Comparison of ENCODE assay signal across 8 cellular contexts in genomic region chr3:147411235-147411607, GRCh38. TPM values are rescaled to one million over a fixed set of nuclear protein-coding genes. Genes with fewer than 3 reads are reported as not detected.
DNase-seq lines count a peak whose midpoint lies in the region; ATAC-seq and TF ChIP-seq lines count a peak whose summit lies in the region.

No MANE protein-coding gene starts in this region.

- H3K9me3 ChIP-seq in AG04450 (ENCODE audit: control insufficient read depth, insufficient read depth, low read length) (peaks cover 14% of the 10 kb centered on the region; the same call in 1 of the 2 replicates), HUES6 (ENCODE audit: control insufficient read depth, insufficient read depth, low read depth, low read length) (no peaks in the 10 kb centered on the region)

- H3K27ac Mint-ChIP-seq in naive B cell, result peak overlapping the region in 3 of 6 donors; percentile 78 to 83 (median 81)

- CTCF ChIA-PET in AG04450 (lab: Charles Lee), result interaction anchor here (0.8 kb wide), 1 partner anchor 535 kb away, joined by 3 read pairs; no protein-coding TSS in a partner anchor

- peaks cover 3 to 48% (median 26%) of the 10 kb centered on the region in 7 donors for H3K9me3 Mint-ChIP-seq in naive B cell

- no peak for TF ChIP-seq CTCF in AG04450 (IDR thresholded peaks at IDR 0.05; ENCODE audit: low read depth, low read length)

- H3K4me1 ChIP-seq in HUES6 (ENCODE audit: control insufficient read depth, insufficient read depth, low read length), result peaks cover 69% of the 10 kb centered on the region

- H3K27ac ChIP-seq in AG04450 (ENCODE audit: low read depth, low read length) (no peak overlapping the region), HUES6 (ENCODE audit: low read depth, low read length) (no peak overlapping the region), caudate nucleus (ENCODE audit: low read depth, low read length) (peak overlapping the region; percentile 83)

- H3K27me3 ChIP-seq in AG04450 (ENCODE audit: control insufficient read depth, insufficient read depth, low read length) (peaks cover 93% of the 10 kb centered on the region), HUES6 (ENCODE audit: control insufficient read depth, insufficient read depth, low read length) (peaks cover 100% of the 10 kb centered on the region)

- peaks cover 55 to 79% (median 77%) of the 10 kb centered on the region in 3 donors for H3K27me3 Mint-ChIP-seq in naive B cell

- no peaks in the 10 kb centered on the region for H3K36me3 ChIP-seq in HUES6 (ENCODE audit: control insufficient read depth, insufficient read depth, low read length)

- peak overlapping the region; percentile 43 for H3K4me3 ChIP-seq in AG04450 (ENCODE audit: low read depth, low read length)
- H3K4me3 ChIP-seq in HUES6 (ENCODE audit: low read depth, low read length), result peak overlapping the region; percentile 59

- POLR2A ChIA-PET in AG04450 (lab: Yijun Ruan, JAX), result no interaction called here

- H3K4me1 Mint-ChIP-seq in naive B cell, result peaks cover 9 to 37% (median 29%) of the 10 kb centered on the region in 3 donors

- peak overlapping the region; percentile 32 to 88 (median 72) for H3K4me3 Mint-ChIP-seq in naive B cell

- ATAC-seq in naive B cell (ENCODE audit: low read depth in 2 of 2), result no peak

- peaks cover 4 to 35% of the 10 kb centered on the region in 2 donors for H3K36me3 Mint-ChIP-seq in naive B cell

- H3K9ac ChIP-seq in HUES6 (ENCODE audit: low read length), result no peak overlapping the region

- DNase-seq in AG04450 (ENCODE audit: low read depth, low spot score) (no peak), caudate nucleus (lab: John Stamatoyannopoulos, UW) (peak in 3 of 61 donors; percentile 10 to 32 (median 12)), naive B cell (no peak), NCI-H2107 treated with DMSO at 0.1 percent for 48 hours (lab: John Stamatoyannopoulos, UW; ENCODE audit: unreplicated experiment) (no peak), hippocampal formation (lab: John Stamatoyannopoulos, UW) (no peak), NCI-H2107 (lab: John Stamatoyannopoulos, UW) (no peak)
- no peak for DNase-seq in stimulated activated naive CD4-positive, alpha-beta T cell treated with Interleukin-2 at 50 U/mL for 16 hours (lab: John Stamatoyannopoulos, UW)

RNA-seq across cellular contexts. Expression of gene ZIC1, which starts 2.1 kb away (rescaled TPM):
- polyA plus RNA-seq in AG04450 (2011; rRNA removed) (not detected in 2 replicates), naive B cell (ENCODE audit: low read depth in 6 of 6) (not detected)
- not detected in 2 replicates for polyA minus RNA-seq in AG04450 (2011; rRNA and poly(A)+ RNA removed)

RNA-seq across cellular contexts. Expression of gene ZIC4, which starts 4.9 kb away (rescaled TPM):
- polyA plus RNA-seq in AG04450 (2011; rRNA removed) (not detected in 2 replicates), naive B cell (ENCODE audit: low read depth in 6 of 6) (not detected)
- not detected in 2 replicates for polyA minus RNA-seq in AG04450 (2011; rRNA and poly(A)+ RNA removed)
